In genomic region chr2:194252127-194252526, GRCh38 we compare ENCODE assay signal across 16 cellular contexts.
"Had no signal": no experiment of that assay in that cellular context is flagged by ENCODE, and none has a peak within 500 bp of the region (broad histone marks: within the 10 kb centered on the region; RNA-seq: fewer than 3 reads in every experiment).

No MANE protein-coding gene starts in this region.

- H3K4me3 ChIP-seq: esophagus muscularis mucosa, heart left ventricle, left lung, ovary, suprapubic skin had no signal

- H3K9me3 Mint-ChIP-seq: nephron, type B pancreatic cell had no signal

- H3K36me3 ChIP-seq: esophagus muscularis mucosa, heart left ventricle, left lung, ovary, suprapubic skin had no signal

- H3K27ac Mint-ChIP-seq: nephron, type B pancreatic cell had no signal

- H3K4me3 Mint-ChIP-seq: nephron, type B pancreatic cell had no signal

- H3K27me3 Mint-ChIP-seq: type B pancreatic cell had no signal

- ATAC-seq: activated CD4-positive, CD25-positive, alpha-beta regulatory T cell treated with anti-CD3 and anti-CD28 coated beads, Interleukin-2, amount 50 U/mL, for 24 hours; heart left ventricle; left lung; stimulated activated naive CD8-positive, alpha-beta T cell treated with anti-CD3 and anti-CD28 coated beads, Interleukin-15, Interleukin-2, amounts not matched to agents 100 U/mL and 50 U/mL, for 24 hours had no signal

- H3K4me1 Mint-ChIP-seq: nephron had no signal

- H3K4me1 ChIP-seq: esophagus muscularis mucosa, heart left ventricle, left lung, suprapubic skin had no signal

- H3K36me3 Mint-ChIP-seq: type B pancreatic cell had no signal

- DNase-seq: activated naive CD4-positive, alpha-beta T cell treated with anti-CD3 and anti-CD28 coated beads, Interleukin-2, amount 50 U/mL, for 16 hours; activated T-cell treated with anti-CD3 and anti-CD28 coated beads, Interleukin-2, amount 50 U/mL, for 1 hour; amniotic stem cell; heart left ventricle; left lung; mesenchymal stem cell; ovary; stimulated activated CD4-positive, alpha-beta T cell treated with anti-CD3 and anti-CD28 coated beads, Interleukin-4, amount 100 ng/mL, for 1 hour; stimulated activated CD8-positive, alpha-beta memory T cell treated with anti-CD3 and anti-CD28 coated beads, Interleukin-4, amount 100 ng/mL, for 48 hours; stimulated activated naive CD8-positive, alpha-beta T cell treated with anti-CD3 and anti-CD28 coated beads, Interleukin-15, Interleukin-2, amounts not matched to agents 100 U/mL and 50 U/mL, for 24 hours; T-helper 2 cell had no signal

- H3K27ac ChIP-seq: esophagus muscularis mucosa, heart left ventricle, left lung, ovary, suprapubic skin had no signal

- H3K9me3 ChIP-seq: esophagus muscularis mucosa, ovary, suprapubic skin had no signal

- H3K27me3 ChIP-seq: esophagus muscularis mucosa, heart left ventricle, left lung, ovary, suprapubic skin had no signal
